Comparison of ENCODE assay signal across 19 cellular contexts in the genomic region with DNA sequence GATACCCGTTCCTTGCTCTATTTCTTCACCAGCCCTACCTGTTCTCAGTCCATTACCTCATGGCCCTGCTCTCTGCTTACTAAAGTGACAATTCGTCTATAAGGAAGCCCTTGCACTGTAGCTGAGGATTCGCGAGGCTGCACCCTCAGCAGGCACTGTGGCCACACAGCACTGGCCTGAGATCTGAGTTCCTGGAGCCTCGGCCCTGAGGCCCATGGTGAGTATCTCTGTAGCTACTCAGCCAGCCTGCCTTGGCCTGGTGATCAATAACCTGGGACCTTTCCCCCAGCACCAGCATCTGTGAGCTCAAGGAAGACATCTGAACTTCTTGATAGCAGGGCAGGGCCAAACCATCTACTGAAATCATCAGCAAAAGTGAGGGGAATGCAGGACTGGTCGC.
DNase-seq lines count a peak whose midpoint lies in the region; ATAC-seq and TF ChIP-seq lines count a peak whose summit lies in the region.
"Had no signal": no experiment of that assay in that cellular context is flagged by ENCODE, and none has a peak within 500 bp of the region (broad histone marks: within the 10 kb centered on the region; RNA-seq: fewer than 3 reads in every experiment).

No MANE protein-coding gene starts in this region.

- peaks cover 6% of the 10 kb centered on the region; the same call in 2 of the 3 replicates for H3K36me3 Mint-ChIP-seq in GM23338 (ENCODE audit: low read depth)
- no peaks in the 10 kb centered on the region for H3K36me3 Mint-ChIP-seq in natural killer cell treated with Interleukin-12 subunit alpha and Interleukin-12 subunit beta and Interleukin-15 and Interleukin-18, amount 100 ng/mL, for 72 hours

- DNase-seq in GM23338 (ENCODE audit: low spot score): no peak
- DNase-seq in body of pancreas: no peak
- DNase-seq in spleen: no peak
- DNase-seq in natural killer cell treated with Interleukin-12 subunit alpha and Interleukin-12 subunit beta and Interleukin-15 and Interleukin-18, amount 100 ng/mL, for 72 hours (ENCODE audit: low spot score): no peak
- DNase-seq: adrenal gland; kidney; NCI-H146; NCI-H226; NK-92 treated with Interleukin-12 subunit alpha and Interleukin-12 subunit beta, amount 100 ng/mL, for 24 hours; stimulated activated naive CD8-positive, alpha-beta T cell treated with anti-CD3 and anti-CD28 coated beads, Interleukin-15, Interleukin-2, amounts not matched to agents 100 U/mL and 50 U/mL, for 24 hours had no signal

- peaks cover 19% of the 10 kb centered on the region for H3K4me1 Mint-ChIP-seq in GM23338
- H3K4me1 Mint-ChIP-seq in natural killer cell treated with Interleukin-12 subunit alpha and Interleukin-12 subunit beta and Interleukin-15 and Interleukin-18, amount 100 ng/mL, for 72 hours (ENCODE audit: low read depth in 2 of 2): peaks cover 0 to 5% of the 10 kb centered on the region in 2 donors

- no peaks in the 10 kb centered on the region for H3K27me3 ChIP-seq in GM23338 (ENCODE audit: insufficient read depth)
- H3K27me3 ChIP-seq in body of pancreas: no peaks in the 10 kb centered on the region
- H3K27me3 ChIP-seq in layer of hippocampus (ENCODE audit: control insufficient read depth, insufficient read depth, low read length): no peaks in the 10 kb centered on the region
- no peaks in the 10 kb centered on the region for H3K27me3 ChIP-seq in spleen (replicated peaks in 1 of 7)
- H3K27me3 ChIP-seq: adrenal gland had no signal

- peak overlapping the region; percentile 43; the same call in 1 of the 2 replicates for H2AFZ ChIP-seq in GM23338
- H2AFZ ChIP-seq: parathyroid adenoma had no signal

- TF ChIP-seq POLR2A in body of pancreas (IDR thresholded peaks at IDR 0.05): no peak
- no peak for TF ChIP-seq POLR2A in spleen (IDR thresholded peaks at IDR 0.05)

- no peak overlapping the region for H3K27ac ChIP-seq in GM23338 (ENCODE audit: low read depth)
- H3K27ac ChIP-seq in body of pancreas: peak overlapping the region in 3 of 4 donors; percentile 40 to 59 (median 43)
- peak overlapping the region; percentile 99 for H3K27ac ChIP-seq in layer of hippocampus (ENCODE audit: low read depth, low read length)
- H3K27ac ChIP-seq in spleen: peak overlapping the region in 6 of 8 donors; percentile 26 to 68 (median 59)
- H3K27ac ChIP-seq: epithelial cell of prostate, parathyroid adenoma had no signal

- TF ChIP-seq CTCF in GM23338 (conservative IDR thresholded peaks at IDR 0.05; ENCODE audit: low read depth in 2 of 2) (no peak), body of pancreas (IDR thresholded peaks at IDR 0.05) (no peak), spleen (IDR thresholded peaks at IDR 0.05 in 8 of 11, conservative IDR thresholded peaks at IDR 0.05 in 3 of 11) (no peak)

- H3K79me2 ChIP-seq in GM23338 (replicated peaks; ENCODE audit: insufficient read depth): no peaks in the 10 kb centered on the region
- H3K79me2 ChIP-seq: parathyroid adenoma had no signal

- H3K4me3 Mint-ChIP-seq in GM23338: no peak overlapping the region
- no peak overlapping the region for H3K4me3 Mint-ChIP-seq in natural killer cell treated with Interleukin-12 subunit alpha and Interleukin-12 subunit beta and Interleukin-15 and Interleukin-18, amount 100 ng/mL, for 72 hours
- H3K4me3 Mint-ChIP-seq: activated T-helper 1 cell treated with anti-CD3 and anti-CD28 coated beads, Interleukin-12 subunit alpha, Interleukin-12 subunit beta, Interleukin-2, Interleukin-4 antibody, amounts not matched to agents 30 ng/mL and 10 ng/mL and 1 ng/mL, durations not matched to agents 14 hours and 24 hours and 36 hours; T-helper 1 cell treated with Interleukin-12 subunit alpha and Interleukin-12 subunit beta and Interleukin-4 antibody, amounts not matched to agents 30 μg/mL and 1 μg/mL, for 36 hours; WTC11 had no signal

- H3K4me2 ChIP-seq in GM23338: no peak overlapping the region

- no peak overlapping the region for H3K4me3 ChIP-seq in GM23338
- no peak overlapping the region for H3K4me3 ChIP-seq in body of pancreas
- H3K4me3 ChIP-seq in spleen: no peak overlapping the region
- H3K4me3 ChIP-seq: adrenal gland had no signal

- H3K9me3 Mint-ChIP-seq in GM23338: peaks cover 11% of the 10 kb centered on the region
- no peaks in the 10 kb centered on the region for H3K9me3 Mint-ChIP-seq in natural killer cell treated with Interleukin-12 subunit alpha and Interleukin-12 subunit beta and Interleukin-15 and Interleukin-18, amount 100 ng/mL, for 72 hours
- H3K9me3 Mint-ChIP-seq: activated T-helper 1 cell treated with anti-CD3 and anti-CD28 coated beads, Interleukin-12 subunit alpha, Interleukin-12 subunit beta, Interleukin-2, Interleukin-4 antibody, amounts not matched to agents 30 ng/mL and 10 ng/mL and 1 ng/mL, durations not matched to agents 14 hours and 24 hours and 36 hours; T-helper 1 cell treated with Interleukin-12 subunit alpha and Interleukin-12 subunit beta and Interleukin-4 antibody, amounts not matched to agents 30 μg/mL and 1 μg/mL, for 36 hours had no signal

- no peaks in the 10 kb centered on the region for H3K9me2 ChIP-seq in GM23338 (ENCODE audit: insufficient read depth)

- H3K27ac Mint-ChIP-seq in GM23338: peak overlapping the region; percentile 16
- no peak overlapping the region for H3K27ac Mint-ChIP-seq in natural killer cell treated with Interleukin-12 subunit alpha and Interleukin-12 subunit beta and Interleukin-15 and Interleukin-18, amount 100 ng/mL, for 72 hours
- H3K27ac Mint-ChIP-seq: activated T-helper 1 cell treated with anti-CD3 and anti-CD28 coated beads, Interleukin-12 subunit alpha, Interleukin-12 subunit beta, Interleukin-2, Interleukin-4 antibody, amounts not matched to agents 30 ng/mL and 10 ng/mL and 1 ng/mL, durations not matched to agents 14 hours and 24 hours and 36 hours; T-helper 1 cell treated with Interleukin-12 subunit alpha and Interleukin-12 subunit beta and Interleukin-4 antibody, amounts not matched to agents 30 μg/mL and 1 μg/mL, for 36 hours; WTC11 had no signal

- no peak; the same call in 2 of the 3 replicates for ATAC-seq in GM23338
- no peak for ATAC-seq in body of pancreas
- no peak for ATAC-seq in HG03378 (IDR thresholded peaks at IDR 0.05; ENCODE audit: unreplicated experiment)
- no peak for ATAC-seq in GM21423 (IDR thresholded peaks at IDR 0.05; ENCODE audit: unreplicated experiment)
- no peak for ATAC-seq in GM18498 (IDR thresholded peaks at IDR 0.05; ENCODE audit: unreplicated experiment)
- no peak for ATAC-seq in natural killer cell treated with Interleukin-12 subunit alpha and Interleukin-12 subunit beta and Interleukin-15 and Interleukin-18, amount 100 ng/mL, for 72 hours
- ATAC-seq: stimulated activated naive CD8-positive, alpha-beta T cell treated with anti-CD3 and anti-CD28 coated beads, Interleukin-15, Interleukin-2, amounts not matched to agents 100 U/mL and 50 U/mL, for 24 hours had no signal

- no peaks in the 10 kb centered on the region for H3F3A ChIP-seq in GM23338 (replicated peaks; ENCODE audit: low read depth)

- no peaks in the 10 kb centered on the region for H4K20me1 ChIP-seq in GM23338 (replicated peaks; ENCODE audit: insufficient read depth)

- H3K9me3 ChIP-seq in body of pancreas (no peaks in the 10 kb centered on the region), spleen (peaks cover 0 to 3% (median 0%) of the 10 kb centered on the region in 8 donors)
- H3K9me3 ChIP-seq: adrenal gland had no signal

- H3K4me1 ChIP-seq in GM23338 (ENCODE audit: insufficient read depth) (no peaks in the 10 kb centered on the region), body of pancreas (peaks cover 11% of the 10 kb centered on the region), spleen (no peaks in the 10 kb centered on the region)
- H3K4me1 ChIP-seq: adrenal gland, parathyroid adenoma had no signal

- peaks cover 9% of the 10 kb centered on the region for H3K27me3 Mint-ChIP-seq in GM23338 (ENCODE audit: insufficient read depth, low read depth, poor library complexity)
- H3K27me3 Mint-ChIP-seq in natural killer cell treated with Interleukin-12 subunit alpha and Interleukin-12 subunit beta and Interleukin-15 and Interleukin-18, amount 100 ng/mL, for 72 hours: no peaks in the 10 kb centered on the region

- intact Hi-C loops in body of pancreas (cut with DNase I): no loop called here
- intact Hi-C loops in spleen (cut with DNase I; ENCODE audit: low total_unique reads): no loop called here

- WGBS in body of pancreas, 2 donors: 57 to 72% methylated on average over 3 to 6 of the region's 6 CpGs
- 69 to 95% (median 79%) methylated on average over 6 of the region's 6 CpGs for WGBS in spleen, 5 donors

- H3K36me3 ChIP-seq in GM23338 (ENCODE audit: insufficient read depth) (no peaks in the 10 kb centered on the region), body of pancreas (replicated peaks in 1 of 2; ENCODE audit: insufficient read depth in 1 of 2, low read depth in 2 of 2) (no peaks in the 10 kb centered on the region), spleen (no peaks in the 10 kb centered on the region)
- H3K36me3 ChIP-seq: adrenal gland had no signal

TF ChIP-seq in GM23338, 12 proteins besides CTCF, POLR2A, EP300 and RAD21 (continues in another document):
- TF ChIP-seq ZNF114 (CRISPR knock-in tag; IDR thresholded peaks at IDR 0.05): no peak
- TF ChIP-seq EZH2 (IDR thresholded peaks at IDR 0.05; ENCODE audit: low read depth, unreplicated experiment): no peak
- no peak for TF ChIP-seq NANOG (IDR thresholded peaks at IDR 0.05; ENCODE audit: borderline replicate concordance)
- no peak for TF ChIP-seq EZH2phosphoT487 (IDR thresholded peaks at IDR 0.05; ENCODE audit: unreplicated experiment)
